13 cellular contexts compared by ENCODE assay signal in genomic region chr1:57908471-57908870, GRCh38.
A peak's percentile ranks its signal among the peaks of the same experiment; 100 is the strongest.
DNase-seq lines count a peak whose midpoint lies in the region; ATAC-seq, FAIRE-seq and TF ChIP-seq lines count a peak whose summit lies in the region.
"Had no signal": no experiment of that assay in that cellular context is flagged by ENCODE, and none has a peak within 500 bp of the region (broad histone marks: within the 10 kb centered on the region; RNA-seq: fewer than 3 reads in every experiment).

No MANE protein-coding gene starts in this region.

- no peak for ATAC-seq in HG02840 (IDR thresholded peaks at IDR 0.05; ENCODE audit: low FRiP score, unreplicated experiment)

- no peak for TF ChIP-seq POLR2A in H54 (IDR thresholded peaks at IDR 0.05; ENCODE audit: low read depth, low read length)

- FAIRE-seq in RCC 7860 (lab: Jason Lieb, UNC) (no peak), H54 (lab: Jason Lieb, UNC) (no peak)

- DNase-seq in COR-L47 (lab: John Stamatoyannopoulos, UW) (peak; percentile 2), NCI-H146 treated with DMSO at 0.1 percent for 48 hours (lab: John Stamatoyannopoulos, UW; ENCODE audit: unreplicated experiment) (peak; percentile 41), SK-N-DZ (ENCODE audit: low spot score) (peak; percentile 19), left kidney (ENCODE audit: low read depth, low spot score) (peak; percentile 12), RCC 7860 (ENCODE audit: low spot score) (no peak), H54 (ENCODE audit: insufficient read length, low spot score) (no peak)
- DNase-seq: AML-193; CD4-positive, CD25-positive, alpha-beta regulatory T cell; H7; KG1; NCI-H1092; NCI-H510A had no signal

Comparison
In these comparisons a context has a peak if more than half of its experiments do, and no peak if none do; other contexts are left out.
1. DNase-seq: peak in COR-L47 (single experiment), NCI-H146 treated with DMSO at 0.1 percent for 48 hours (single experiment), SK-N-DZ (single experiment) and left kidney (single experiment); none in RCC 7860 (single experiment) and H54 (single experiment).